In genomic region chr10:87585565-87586514, GRCh38 we compare ENCODE assay signal across 1 cellular context.
TF ChIP-seq lines count a peak whose summit lies in the region.

No MANE protein-coding gene starts in this region.

TF ChIP-seq in GM12878, 131 proteins besides CTCF, POLR2A, EP300 and RAD21 (continued from another document):
- TF ChIP-seq BHLHE40 (IDR thresholded peaks at IDR 0.05; ENCODE audit: borderline replicate concordance in 1 of 2, low read depth in 2 of 2, low read length in 1 of 2) = no peak
- no peak for TF ChIP-seq HDAC2 (IDR thresholded peaks at IDR 0.05)
- TF ChIP-seq, protein P1, sequence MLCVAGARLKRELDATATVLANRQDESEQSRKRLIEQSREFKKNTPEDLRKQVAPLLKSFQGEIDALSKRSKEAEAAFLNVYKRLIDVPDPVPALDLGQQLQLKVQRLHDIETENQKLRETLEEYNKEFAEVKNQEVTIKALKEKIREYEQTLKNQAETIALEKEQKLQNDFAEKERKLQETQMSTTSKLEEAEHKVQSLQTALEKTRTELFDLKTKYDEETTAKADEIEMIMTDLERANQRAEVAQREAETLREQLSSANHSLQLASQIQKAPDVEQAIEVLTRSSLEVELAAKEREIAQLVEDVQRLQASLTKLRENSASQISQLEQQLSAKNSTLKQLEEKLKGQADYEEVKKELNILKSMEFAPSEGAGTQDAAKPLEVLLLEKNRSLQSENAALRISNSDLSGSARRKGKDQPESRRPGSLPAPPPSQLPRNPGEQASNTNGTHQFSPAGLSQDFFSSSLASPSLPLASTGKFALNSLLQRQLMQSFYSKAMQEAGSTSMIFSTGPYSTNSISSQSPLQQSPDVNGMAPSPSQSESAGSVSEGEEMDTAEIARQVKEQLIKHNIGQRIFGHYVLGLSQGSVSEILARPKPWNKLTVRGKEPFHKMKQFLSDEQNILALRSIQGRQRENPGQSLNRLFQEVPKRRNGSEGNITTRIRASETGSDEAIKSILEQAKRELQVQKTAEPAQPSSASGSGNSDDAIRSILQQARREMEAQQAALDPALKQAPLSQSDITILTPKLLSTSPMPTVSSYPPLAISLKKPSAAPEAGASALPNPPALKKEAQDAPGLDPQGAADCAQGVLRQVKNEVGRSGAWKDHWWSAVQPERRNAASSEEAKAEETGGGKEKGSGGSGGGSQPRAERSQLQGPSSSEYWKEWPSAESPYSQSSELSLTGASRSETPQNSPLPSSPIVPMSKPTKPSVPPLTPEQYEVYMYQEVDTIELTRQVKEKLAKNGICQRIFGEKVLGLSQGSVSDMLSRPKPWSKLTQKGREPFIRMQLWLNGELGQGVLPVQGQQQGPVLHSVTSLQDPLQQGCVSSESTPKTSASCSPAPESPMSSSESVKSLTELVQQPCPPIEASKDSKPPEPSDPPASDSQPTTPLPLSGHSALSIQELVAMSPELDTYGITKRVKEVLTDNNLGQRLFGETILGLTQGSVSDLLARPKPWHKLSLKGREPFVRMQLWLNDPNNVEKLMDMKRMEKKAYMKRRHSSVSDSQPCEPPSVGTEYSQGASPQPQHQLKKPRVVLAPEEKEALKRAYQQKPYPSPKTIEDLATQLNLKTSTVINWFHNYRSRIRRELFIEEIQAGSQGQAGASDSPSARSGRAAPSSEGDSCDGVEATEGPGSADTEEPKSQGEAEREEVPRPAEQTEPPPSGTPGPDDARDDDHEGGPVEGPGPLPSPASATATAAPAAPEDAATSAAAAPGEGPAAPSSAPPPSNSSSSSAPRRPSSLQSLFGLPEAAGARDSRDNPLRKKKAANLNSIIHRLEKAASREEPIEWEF (IDR thresholded peaks at IDR 0.05; ENCODE audit: insufficient replicate concordance, low read depth, low read length) = no peak
- TF ChIP-seq SREBF2 (IDR thresholded peaks at IDR 0.05; ENCODE audit: low read length) = no peak
- TF ChIP-seq, protein P2, sequence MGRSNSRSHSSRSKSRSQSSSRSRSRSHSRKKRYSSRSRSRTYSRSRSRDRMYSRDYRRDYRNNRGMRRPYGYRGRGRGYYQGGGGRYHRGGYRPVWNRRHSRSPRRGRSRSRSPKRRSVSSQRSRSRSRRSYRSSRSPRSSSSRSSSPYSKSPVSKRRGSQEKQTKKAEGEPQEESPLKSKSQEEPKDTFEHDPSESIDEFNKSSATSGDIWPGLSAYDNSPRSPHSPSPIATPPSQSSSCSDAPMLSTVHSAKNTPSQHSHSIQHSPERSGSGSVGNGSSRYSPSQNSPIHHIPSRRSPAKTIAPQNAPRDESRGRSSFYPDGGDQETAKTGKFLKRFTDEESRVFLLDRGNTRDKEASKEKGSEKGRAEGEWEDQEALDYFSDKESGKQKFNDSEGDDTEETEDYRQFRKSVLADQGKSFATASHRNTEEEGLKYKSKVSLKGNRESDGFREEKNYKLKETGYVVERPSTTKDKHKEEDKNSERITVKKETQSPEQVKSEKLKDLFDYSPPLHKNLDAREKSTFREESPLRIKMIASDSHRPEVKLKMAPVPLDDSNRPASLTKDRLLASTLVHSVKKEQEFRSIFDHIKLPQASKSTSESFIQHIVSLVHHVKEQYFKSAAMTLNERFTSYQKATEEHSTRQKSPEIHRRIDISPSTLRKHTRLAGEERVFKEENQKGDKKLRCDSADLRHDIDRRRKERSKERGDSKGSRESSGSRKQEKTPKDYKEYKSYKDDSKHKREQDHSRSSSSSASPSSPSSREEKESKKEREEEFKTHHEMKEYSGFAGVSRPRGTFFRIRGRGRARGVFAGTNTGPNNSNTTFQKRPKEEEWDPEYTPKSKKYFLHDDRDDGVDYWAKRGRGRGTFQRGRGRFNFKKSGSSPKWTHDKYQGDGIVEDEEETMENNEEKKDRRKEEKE (IDR thresholded peaks at IDR 0.05) = no peak
- TF ChIP-seq SMARCA5 (IDR thresholded peaks at IDR 0.05) = no peak
- TF ChIP-seq CREB1 (IDR thresholded peaks at IDR 0.05; ENCODE audit: low read depth) = no peak
